ENCODE assay signal across 26 cellular contexts in the genomic region with DNA sequence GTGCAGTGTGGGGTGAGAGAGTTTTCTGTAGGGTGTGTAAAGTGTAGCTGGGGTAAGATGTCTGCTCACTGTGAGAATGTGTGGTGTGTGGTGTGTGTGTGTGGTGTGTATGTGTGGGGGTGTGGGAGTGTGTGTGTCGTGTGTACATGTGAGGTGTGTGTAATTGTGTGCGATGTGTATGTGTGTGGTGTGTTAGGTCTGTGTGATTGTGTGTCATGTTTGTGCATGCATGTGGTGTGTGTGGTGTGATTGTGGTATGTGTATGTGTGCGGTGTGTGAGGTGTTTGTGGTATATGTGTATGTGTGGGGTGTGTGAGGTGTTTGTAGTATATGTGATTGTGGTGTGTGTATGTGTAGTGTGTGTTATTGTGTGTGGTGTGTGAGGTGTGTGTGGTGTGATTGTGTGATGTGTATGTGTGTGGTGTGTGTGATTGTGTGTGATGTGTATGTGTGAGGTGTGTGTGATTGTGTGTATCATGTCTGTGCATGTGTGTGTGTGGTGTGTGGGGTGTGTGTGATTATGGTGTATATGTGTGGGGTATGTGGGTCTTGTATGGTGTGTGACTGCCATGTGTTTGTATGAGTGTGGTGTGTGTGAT.
DNase-seq lines count a peak whose midpoint lies in the region; ATAC-seq, FAIRE-seq and TF ChIP-seq lines count a peak whose summit lies in the region.
"Had no signal": no experiment of that assay in that cellular context is flagged by ENCODE, and none has a peak within 500 bp of the region (broad histone marks: within the 10 kb centered on the region; RNA-seq: fewer than 3 reads in every experiment).

No MANE protein-coding gene starts in this region.

- H3K36me3 Mint-ChIP-seq in activated CD8-positive, alpha-beta memory T cell treated with anti-CD3 and anti-CD28 coated beads, Interleukin-2, amount 10 ng/mL, durations not matched to agents 7 days and 5 days = peaks cover 1% of the 10 kb centered on the region
- H3K36me3 Mint-ChIP-seq in astrocyte (ENCODE audit: low read depth, unreplicated experiment) (no peaks in the 10 kb centered on the region), type B pancreatic cell (no peaks in the 10 kb centered on the region)
- H3K36me3 Mint-ChIP-seq: CD8-positive, alpha-beta memory T cell had no signal

- CTCF ChIA-PET in activated CD8-positive, alpha-beta memory T cell treated with anti-CD3 and anti-CD28 coated beads, Interleukin-2, amount 10 ng/mL, durations not matched to agents 7 days and 5 days (lab: Charles Lee) = no interaction called here

- H3K9ac ChIP-seq in astrocyte (ENCODE audit: low read length) (no peak overlapping the region), keratinocyte (ENCODE audit: control insufficient read depth, extremely low read depth, insufficient read depth, low read length) (no peak overlapping the region)

- no peak overlapping the region for H2AFZ ChIP-seq in astrocyte (ENCODE audit: low read depth, low read length)
- no peak overlapping the region for H2AFZ ChIP-seq in keratinocyte (ENCODE audit: control insufficient read depth, low read length)

- no peak overlapping the region for H3K4me2 ChIP-seq in astrocyte (ENCODE audit: low read length)
- no peak overlapping the region for H3K4me2 ChIP-seq in keratinocyte (ENCODE audit: control insufficient read depth, extremely low read depth, insufficient read depth, low read depth, low read length)

- H3K36me3 ChIP-seq in astrocyte (ENCODE audit: insufficient read depth, low read length) (no peaks in the 10 kb centered on the region), keratinocyte (ENCODE audit: control insufficient read depth in 2 of 2, extremely low read depth in 1 of 2, insufficient read depth in 2 of 2, low read length in 2 of 2) (no peaks in the 10 kb centered on the region)

- no peaks in the 10 kb centered on the region for H3K27me3 Mint-ChIP-seq in activated CD8-positive, alpha-beta memory T cell treated with anti-CD3 and anti-CD28 coated beads, Interleukin-2, amount 10 ng/mL, durations not matched to agents 7 days and 5 days
- H3K27me3 Mint-ChIP-seq in astrocyte (ENCODE audit: low read depth, unreplicated experiment) (peaks cover 16% of the 10 kb centered on the region), type B pancreatic cell (peaks cover 5% of the 10 kb centered on the region)

- H3K9me3 ChIP-seq in astrocyte (ENCODE audit: insufficient read depth, low read depth, low read length) (peaks cover 4% of the 10 kb centered on the region), keratinocyte (ENCODE audit: control insufficient read depth, low read depth, low read length) (peaks cover 6% of the 10 kb centered on the region)

- no peaks in the 10 kb centered on the region for H4K20me1 ChIP-seq in astrocyte (ENCODE audit: insufficient read depth, low read length)
- no peaks in the 10 kb centered on the region for H4K20me1 ChIP-seq in keratinocyte (ENCODE audit: control insufficient read depth, extremely low read depth, insufficient read depth, low read length)

- H3K79me2 ChIP-seq in astrocyte (ENCODE audit: insufficient read depth, low read length) (no peaks in the 10 kb centered on the region), keratinocyte (ENCODE audit: control insufficient read depth, insufficient read depth, low read length) (no peaks in the 10 kb centered on the region)

- H3K27me3 ChIP-seq in astrocyte (ENCODE audit: insufficient read depth, low read length) (no peaks in the 10 kb centered on the region), keratinocyte (ENCODE audit: control insufficient read depth, extremely low read depth, insufficient read depth, low read length) (no peaks in the 10 kb centered on the region)

- dilution Hi-C loops in keratinocyte (cut with MboI; ENCODE audit: extremely low pct_ligation_motif_present, low sequenced_read_pairs) = no loop called here

- H3K4me3 Mint-ChIP-seq in activated CD8-positive, alpha-beta memory T cell treated with anti-CD3 and anti-CD28 coated beads, Interleukin-2, amount 10 ng/mL, durations not matched to agents 7 days and 5 days = no peak overlapping the region
- H3K4me3 Mint-ChIP-seq in astrocyte (ENCODE audit: unreplicated experiment) (no peak overlapping the region), type B pancreatic cell (no peak overlapping the region)
- H3K4me3 Mint-ChIP-seq: CD8-positive, alpha-beta memory T cell had no signal

- TF ChIP-seq CTCF in astrocyte (IDR thresholded peaks at IDR 0.05; ENCODE audit: insufficient read depth, low read depth, low read length) (no peak), keratinocyte (optimal IDR thresholded peaks at IDR 0.05 in 1 of 3, IDR thresholded peaks at IDR 0.05 in 1 of 3, conservative IDR thresholded peaks at IDR 0.05 in 1 of 3; ENCODE audit: extremely low read depth in 1 of 3, insufficient read depth in 2 of 3, low read length in 3 of 3) (no peak), type B pancreatic cell (conservative IDR thresholded peaks at IDR 0.05) (no peak), foreskin fibroblast (IDR thresholded peaks at IDR 0.05; ENCODE audit: low read depth, low read length) (no peak)

- peak; percentile 3 for DNase-seq in activated CD8-positive, alpha-beta memory T cell treated with anti-CD3 and anti-CD28 coated beads, Interleukin-2, amount 10 ng/mL, durations not matched to agents 7 days and 5 days
- no peak for DNase-seq in activated CD8-positive, alpha-beta memory T cell treated with anti-CD3 and anti-CD28 coated beads, Interleukin-2, amount 50 U/mL, for 4 hours
- DNase-seq in astrocyte (ENCODE audit: low read depth) = no peak
- no peak for DNase-seq in keratinocyte (ENCODE audit: low read depth, low spot score)
- peak; percentile 7 for DNase-seq in type B pancreatic cell (ENCODE audit: extremely low spot score, unreplicated experiment)
- DNase-seq in foreskin fibroblast = no peak
- DNase-seq in NCI-H69 (lab: John Stamatoyannopoulos, UW) = no peak
- DNase-seq: 8988T; Calu3; CD8-positive, alpha-beta memory T cell; DMS153; HCEC 1CT; KBM-7; MM.1S; NCI-H1092; NCI-H1436 treated with DMSO at 0.1 percent for 48 hours; NCI-H1930; NCI-H2227 treated with DMSO at 0.1 percent for 48 hours; NCI-H510A; NCI-H748 treated with DMSO at 0.1 percent for 48 hours; SHP77 treated with DMSO at 0.1 percent for 48 hours had no signal

- no peak overlapping the region for H3K27ac Mint-ChIP-seq in activated CD8-positive, alpha-beta memory T cell treated with anti-CD3 and anti-CD28 coated beads, Interleukin-2, amount 10 ng/mL, durations not matched to agents 7 days and 5 days
- H3K27ac Mint-ChIP-seq in astrocyte (ENCODE audit: unreplicated experiment) = no peak overlapping the region
- H3K27ac Mint-ChIP-seq in type B pancreatic cell = no peak overlapping the region
- H3K27ac Mint-ChIP-seq: CD8-positive, alpha-beta memory T cell had no signal

- no peak overlapping the region for H3K4me3 ChIP-seq in astrocyte (ENCODE audit: insufficient read depth, low read depth, low read length)
- H3K4me3 ChIP-seq in keratinocyte (ENCODE audit: control insufficient read depth in 2 of 3, extremely low read depth in 1 of 3, insufficient read depth in 2 of 3, low read depth in 1 of 3, low read length in 3 of 3) = no peak overlapping the region
- H3K4me3 ChIP-seq in foreskin fibroblast (ENCODE audit: low read depth in 1 of 2, low read length in 2 of 2) = no peak overlapping the region
- H3K4me3 ChIP-seq: SK-N-MC had no signal

- H3K9me3 Mint-ChIP-seq in activated CD8-positive, alpha-beta memory T cell treated with anti-CD3 and anti-CD28 coated beads, Interleukin-2, amount 10 ng/mL, durations not matched to agents 7 days and 5 days (ENCODE audit: low read depth) = no peaks in the 10 kb centered on the region
- H3K9me3 Mint-ChIP-seq in astrocyte (ENCODE audit: unreplicated experiment) (peaks cover 5% of the 10 kb centered on the region), type B pancreatic cell (peaks cover 4% of the 10 kb centered on the region)
- H3K9me3 Mint-ChIP-seq: CD8-positive, alpha-beta memory T cell had no signal

- no peaks in the 10 kb centered on the region for H3K4me1 Mint-ChIP-seq in activated CD8-positive, alpha-beta memory T cell treated with anti-CD3 and anti-CD28 coated beads, Interleukin-2, amount 10 ng/mL, durations not matched to agents 7 days and 5 days
- no peaks in the 10 kb centered on the region for H3K4me1 Mint-ChIP-seq in astrocyte (ENCODE audit: low read depth, unreplicated experiment)
- no peaks in the 10 kb centered on the region for H3K4me1 Mint-ChIP-seq in type B pancreatic cell (ENCODE audit: unreplicated experiment)

- H3K9me1 ChIP-seq in keratinocyte (ENCODE audit: control insufficient read depth, extremely low read depth, insufficient read depth, low read length) = no peaks in the 10 kb centered on the region

- H3K4me1 ChIP-seq in astrocyte (ENCODE audit: insufficient read depth, low read length) (no peaks in the 10 kb centered on the region), keratinocyte (ENCODE audit: control insufficient read depth, extremely low read depth, insufficient read depth, low read length) (no peaks in the 10 kb centered on the region)

- ATAC-seq in activated CD8-positive, alpha-beta memory T cell treated with anti-CD3 and anti-CD28 coated beads, Interleukin-2, amount 10 ng/mL, durations not matched to agents 7 days and 5 days = no peak
- no peak for ATAC-seq in GM19328 (IDR thresholded peaks at IDR 0.05; ENCODE audit: unreplicated experiment)

- H3K27ac ChIP-seq in astrocyte (ENCODE audit: low read depth, low read length) (no peak overlapping the region), keratinocyte (ENCODE audit: control insufficient read depth, insufficient read depth, low read length) (no peak overlapping the region)
- H3K27ac ChIP-seq: C4-2B, RWPE1, SK-N-MC had no signal

- FAIRE-seq in astrocyte (lab: Jason Lieb, UNC) (peak; percentile 79), keratinocyte (lab: Jason Lieb, UNC) (peak; percentile 56)
- FAIRE-seq: G401.6 had no signal

Comparison
In these comparisons a context has a peak if more than half of its experiments do, and no peak if none do; other contexts are left out.
1. DNase-seq: peak in activated CD8-positive, alpha-beta memory T cell treated with anti-CD3 and anti-CD28 coated beads, Interleukin-2, amount 10 ng/mL, durations not matched to agents 7 days and 5 days (single experiment) and type B pancreatic cell (single experiment); none in activated CD8-positive, alpha-beta memory T cell treated with anti-CD3 and anti-CD28 coated beads, Interleukin-2, amount 50 U/mL, for 4 hours (single experiment), astrocyte (single experiment), keratinocyte (single experiment), foreskin fibroblast (0 of 2) and NCI-H69 (single experiment).